ENCODE assay signal across 1 cellular context in genomic region chr3:185717121-185717520, GRCh38.
TF ChIP-seq lines count a peak whose summit lies in the region.

No MANE protein-coding gene starts in this region.

TF ChIP-seq in GM23338, 12 proteins besides CTCF, POLR2A, EP300 and RAD21 (continued from another document):
- no peak for TF ChIP-seq ZNF462 (CRISPR knock-in tag; IDR thresholded peaks at IDR 0.05)
- no peak for TF ChIP-seq REST (IDR thresholded peaks at IDR 0.05; ENCODE audit: unreplicated experiment)
- TF ChIP-seq ZNF331 (CRISPR knock-in tag; IDR thresholded peaks at IDR 0.05; ENCODE audit: low read depth) = no peak
- no peak for TF ChIP-seq EZH2 (IDR thresholded peaks at IDR 0.05; ENCODE audit: low read depth, unreplicated experiment)
- TF ChIP-seq JUNB (IDR thresholded peaks at IDR 0.05; ENCODE audit: unreplicated experiment) = no peak
- TF ChIP-seq CREB1 (CRISPR knock-in tag; IDR thresholded peaks at IDR 0.05; ENCODE audit: low read depth) = no peak
TF ChIP-seq in GM23338: peak in this region for 0.
